In the genomic region with DNA sequence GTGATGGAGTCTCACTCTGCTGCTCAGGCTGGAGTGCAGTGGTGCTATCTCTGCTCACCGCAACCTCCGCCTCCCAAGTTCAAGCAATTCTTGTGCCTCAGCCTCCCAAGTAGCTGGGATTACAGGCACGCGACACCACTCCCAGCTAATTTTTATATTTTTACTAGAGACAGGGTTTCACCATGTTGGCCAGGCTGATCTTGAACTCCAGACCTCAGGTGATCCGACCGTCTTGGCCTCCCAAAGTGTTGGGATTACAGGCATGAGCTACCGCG, we compare ENCODE assay signal across 7 cellular contexts.
A peak's percentile ranks its signal among the peaks of the same experiment; 100 is the strongest.
DNase-seq lines count a peak whose midpoint lies in the region; ATAC-seq, FAIRE-seq and TF ChIP-seq lines count a peak whose summit lies in the region.
"Not testable (repeated sequence)": the region's sequence is repeated elsewhere in the genome, so short reads cannot be mapped to it uniquely, and the experiment has no call there.

No MANE protein-coding gene starts in this region.

- not testable (repeated sequence) for TF ChIP-seq CTCF in GM06990 (IDR thresholded peaks at IDR 0.05; ENCODE audit: insufficient read depth, low read length, poor library complexity, severe bottlenecking); OCI-LY3 (IDR thresholded peaks at IDR 0.05; ENCODE audit: low read depth, low read length); K562 (IDR thresholded peaks at IDR 0.05 in 2 of 3, conservative IDR thresholded peaks at IDR 0.05 in 1 of 3; ENCODE audit: insufficient read depth in 2 of 3, low read depth in 1 of 3, low read length in 3 of 3)

- H3K4me3 Mint-ChIP-seq in activated CD4-positive, alpha-beta T cell treated with anti-CD3 and anti-CD28 coated beads, Interleukin-2, amount 10 ng/mL, durations not matched to agents 24 days and 14 days, result peak overlapping the region; percentile 96
- H3K4me3 Mint-ChIP-seq in activated T-helper 2 cell treated with anti-CD3 and anti-CD28 coated beads, Interferon-gamma antibody, Interleukin-2, Interleukin-4, amounts not matched to agents 10 μg/mL and 5 μg/mL and 100 μg/mL, durations not matched to agents 14 hours and 24 hours and 36 hours (ENCODE audit: low read depth), result peak overlapping the region; percentile 97
- peak overlapping the region; percentile 99 for H3K4me3 Mint-ChIP-seq in stimulated activated memory B cell treated with anti-CD40 and anti-IgM and Interleukin-4, amounts not matched to agents 10 μg/mL and 1 μg/mL and 100 μg/mL, for 72 hours

- peak overlapping the region; percentile 0 for H3K4me3 ChIP-seq in GM06990 (replicated peaks; ENCODE audit: low read depth, low read length)
- H3K4me3 ChIP-seq in OCI-LY3 (ENCODE audit: low read length), result peak overlapping the region; percentile 70
- not testable (repeated sequence) for H3K4me3 ChIP-seq in K562
- peak overlapping the region; percentile 56 for H3K4me3 ChIP-seq in mononuclear cell (ENCODE audit: low read length)

- H3K27me3 ChIP-seq in GM06990 (replicated peaks; ENCODE audit: control insufficient read depth, insufficient read depth, low read length); OCI-LY3 (ENCODE audit: low read depth, low read length); K562 (ENCODE audit: control insufficient read depth in 2 of 2, insufficient read depth in 2 of 2, low read length in 2 of 2); mononuclear cell (ENCODE audit: insufficient read depth, low read length): not testable (repeated sequence)

- TF ChIP-seq RAD21 in K562 (CRISPR knock-in tag; conservative IDR thresholded peaks at IDR 0.05 in 1 of 2, IDR thresholded peaks at IDR 0.05 in 1 of 2), result not testable (repeated sequence)

- in situ Hi-C loops in K562 (cut with MboI), result not testable (repeated sequence)

- H3K79me2 ChIP-seq in OCI-LY3 (ENCODE audit: low read length), result peaks cover 21% of the 10 kb centered on the region
- not testable (repeated sequence) for H3K79me2 ChIP-seq in K562 (ENCODE audit: control insufficient read depth, insufficient read depth, low read length)

- POLR2A ChIA-PET in K562 (lab: Yijun Ruan, JAX), result interaction anchor here (1.2 kb wide), 1 partner anchor 10 kb away, joined by 3 read pairs; no protein-coding TSS in a partner anchor

- not testable (repeated sequence) for DNase-seq in GM06990 (ENCODE audit: extremely low read depth, insufficient read length); activated T-helper 2 cell treated with anti-CD3 and anti-CD28 coated beads, Interferon-gamma antibody, Interleukin-2, Interleukin-4, amounts not matched to agents 10 μg/mL and 5 μg/mL and 100 μg/mL, durations not matched to agents 14 hours and 24 hours and 36 hours (ENCODE audit: low spot score); K562 (ENCODE audit: extremely low read depth in 1 of 4, low spot score in 3 of 4)
- DNase-seq in activated CD4-positive, alpha-beta T cell treated with anti-CD3 and anti-CD28 coated beads, Interleukin-2, amount 10 ng/mL, durations not matched to agents 24 days and 14 days, result peak; percentile 76

- TF ChIP-seq EP300 in K562 (IDR thresholded peaks at IDR 0.05; ENCODE audit: low read length), result not testable (repeated sequence)

- not testable (repeated sequence) for H3K9me1 ChIP-seq in K562 (ENCODE audit: control insufficient read depth, insufficient read depth, low read length)

- peak overlapping the region; percentile 77; the same call in 1 of the 2 replicates for H3K9ac ChIP-seq in OCI-LY3 (ENCODE audit: low read length)
- not testable (repeated sequence) for H3K9ac ChIP-seq in K562 (ENCODE audit: insufficient read depth in 1 of 2, low read depth in 2 of 2, low read length in 2 of 2)

- H3K4me2 ChIP-seq in OCI-LY3 (ENCODE audit: low read length), result peak overlapping the region; percentile 73
- H3K4me2 ChIP-seq in K562 (ENCODE audit: insufficient read depth, low read length), result not testable (repeated sequence)

- intact Hi-C loops in activated CD4-positive, alpha-beta T cell treated with anti-CD3 and anti-CD28 coated beads, Interleukin-2, amount 10 ng/mL, durations not matched to agents 24 days and 14 days (cut with micrococcal nuclease), result loop anchor here (2.0 to 5.0 kb wide), 3 partner anchors 595 to 1490 kb away; a partner anchor contains a TSS
- intact Hi-C loops in activated T-helper 2 cell treated with anti-CD3 and anti-CD28 coated beads, Interferon-gamma antibody, Interleukin-2, Interleukin-4, amounts not matched to agents 10 μg/mL and 5 μg/mL and 100 μg/mL, durations not matched to agents 14 hours and 24 hours and 36 hours (cut with micrococcal nuclease), result loop anchor here (2.0 to 10.0 kb wide), 6 partner anchors 59 to 1000 kb away; a partner anchor contains a TSS
- intact Hi-C loops in K562 (cut with micrococcal nuclease), result loop anchor here (5.0 to 10.0 kb wide), 2 partner anchors 90 to 157 kb away; no protein-coding TSS in a partner anchor

- H3K9me3 Mint-ChIP-seq in activated CD4-positive, alpha-beta T cell treated with anti-CD3 and anti-CD28 coated beads, Interleukin-2, amount 10 ng/mL, durations not matched to agents 24 days and 14 days; activated T-helper 2 cell treated with anti-CD3 and anti-CD28 coated beads, Interferon-gamma antibody, Interleukin-2, Interleukin-4, amounts not matched to agents 10 μg/mL and 5 μg/mL and 100 μg/mL, durations not matched to agents 14 hours and 24 hours and 36 hours; stimulated activated memory B cell treated with anti-CD40 and anti-IgM and Interleukin-4, amounts not matched to agents 10 μg/mL and 1 μg/mL and 100 μg/mL, for 72 hours: not testable (repeated sequence)

- peak overlapping the region; percentile 98 for H3K27ac Mint-ChIP-seq in activated CD4-positive, alpha-beta T cell treated with anti-CD3 and anti-CD28 coated beads, Interleukin-2, amount 10 ng/mL, durations not matched to agents 24 days and 14 days
- H3K27ac Mint-ChIP-seq in activated T-helper 2 cell treated with anti-CD3 and anti-CD28 coated beads, Interferon-gamma antibody, Interleukin-2, Interleukin-4, amounts not matched to agents 10 μg/mL and 5 μg/mL and 100 μg/mL, durations not matched to agents 14 hours and 24 hours and 36 hours, result peak overlapping the region; percentile 96
- H3K27ac Mint-ChIP-seq in stimulated activated memory B cell treated with anti-CD40 and anti-IgM and Interleukin-4, amounts not matched to agents 10 μg/mL and 1 μg/mL and 100 μg/mL, for 72 hours, result peak overlapping the region; percentile 100

- not testable (repeated sequence) for BruUV-seq in K562 (replicated peaks; lab: Mats Ljungman, UMichigan)

- peaks cover 60% of the 10 kb centered on the region for H3K4me1 ChIP-seq in OCI-LY3 (ENCODE audit: low read length)
- peaks cover 3 to 25% of the 10 kb centered on the region in 2 experiments; a peak in 4 of 5 replicates for H3K4me1 ChIP-seq in K562 (replicated peaks in 1 of 2; ENCODE audit: control insufficient read depth in 2 of 2, insufficient read depth in 2 of 2, low read length in 2 of 2)
- H3K4me1 ChIP-seq in mononuclear cell (ENCODE audit: insufficient read depth, low read length), result peaks cover 77% of the 10 kb centered on the region

- H3K36me3 Mint-ChIP-seq in activated CD4-positive, alpha-beta T cell treated with anti-CD3 and anti-CD28 coated beads, Interleukin-2, amount 10 ng/mL, durations not matched to agents 24 days and 14 days (ENCODE audit: low read depth), result peaks cover 71% of the 10 kb centered on the region
- peaks cover 74% of the 10 kb centered on the region for H3K36me3 Mint-ChIP-seq in activated T-helper 2 cell treated with anti-CD3 and anti-CD28 coated beads, Interferon-gamma antibody, Interleukin-2, Interleukin-4, amounts not matched to agents 10 μg/mL and 5 μg/mL and 100 μg/mL, durations not matched to agents 14 hours and 24 hours and 36 hours (ENCODE audit: low read depth)
- H3K36me3 Mint-ChIP-seq in stimulated activated memory B cell treated with anti-CD40 and anti-IgM and Interleukin-4, amounts not matched to agents 10 μg/mL and 1 μg/mL and 100 μg/mL, for 72 hours, result peaks cover 50% of the 10 kb centered on the region

- FAIRE-seq in K562 (lab: Jason Lieb, UNC), result not testable (repeated sequence)

- not testable (repeated sequence) for H3K9me3 ChIP-seq in OCI-LY3 (ENCODE audit: insufficient read depth, low read length); K562 (replicated peaks; ENCODE audit: control insufficient read depth, insufficient read depth, low read depth, low read length); mononuclear cell (ENCODE audit: low read depth, low read length)

- peaks cover 50% of the 10 kb centered on the region for H3K4me1 Mint-ChIP-seq in activated CD4-positive, alpha-beta T cell treated with anti-CD3 and anti-CD28 coated beads, Interleukin-2, amount 10 ng/mL, durations not matched to agents 24 days and 14 days
- H3K4me1 Mint-ChIP-seq in activated T-helper 2 cell treated with anti-CD3 and anti-CD28 coated beads, Interferon-gamma antibody, Interleukin-2, Interleukin-4, amounts not matched to agents 10 μg/mL and 5 μg/mL and 100 μg/mL, durations not matched to agents 14 hours and 24 hours and 36 hours (ENCODE audit: low read depth), result peaks cover 57% of the 10 kb centered on the region
- peaks cover 57% of the 10 kb centered on the region for H3K4me1 Mint-ChIP-seq in stimulated activated memory B cell treated with anti-CD40 and anti-IgM and Interleukin-4, amounts not matched to agents 10 μg/mL and 1 μg/mL and 100 μg/mL, for 72 hours

- not testable (repeated sequence) for H3K27me3 Mint-ChIP-seq in activated CD4-positive, alpha-beta T cell treated with anti-CD3 and anti-CD28 coated beads, Interleukin-2, amount 10 ng/mL, durations not matched to agents 24 days and 14 days; activated T-helper 2 cell treated with anti-CD3 and anti-CD28 coated beads, Interferon-gamma antibody, Interleukin-2, Interleukin-4, amounts not matched to agents 10 μg/mL and 5 μg/mL and 100 μg/mL, durations not matched to agents 14 hours and 24 hours and 36 hours (ENCODE audit: low read depth); stimulated activated memory B cell treated with anti-CD40 and anti-IgM and Interleukin-4, amounts not matched to agents 10 μg/mL and 1 μg/mL and 100 μg/mL, for 72 hours

- not testable (repeated sequence) for H2AFZ ChIP-seq in OCI-LY3 (ENCODE audit: low read depth, low read length); K562 (ENCODE audit: low read depth, low read length)

- not testable (repeated sequence) for H3K36me3 ChIP-seq in GM06990 (ENCODE audit: control insufficient read depth, insufficient read depth, low read length); OCI-LY3 (replicated peaks; ENCODE audit: low read depth, low read length); K562 (ENCODE audit: control insufficient read depth, insufficient read depth, low read length)

- not testable (repeated sequence) for ATAC-seq in K562; stimulated activated memory B cell treated with anti-CD40 and anti-IgM and Interleukin-4, amounts not matched to agents 10 μg/mL and 1 μg/mL and 100 μg/mL, for 72 hours

- not testable (repeated sequence) for H4K20me1 ChIP-seq in OCI-LY3 (ENCODE audit: insufficient read depth, low read length); K562 (replicated peaks; ENCODE audit: control insufficient read depth, insufficient read depth, low read length)

- peak overlapping the region; percentile 92 for H3K27ac ChIP-seq in OCI-LY3 (ENCODE audit: low read length)
- not testable (repeated sequence) for H3K27ac ChIP-seq in K562 (ENCODE audit: extremely low read depth, low read depth, low read length)

- TF ChIP-seq POLR2A in K562 (conservative IDR thresholded peaks at IDR 0.05), result not testable (repeated sequence)

- 73% methylated on average over 8 of the region's 8 CpGs for WGBS in K562 (ENCODE audit: insufficient coverage, low coverage, missing lambda C conversion rate)

- CTCF ChIA-PET in K562 (lab: Yijun Ruan, JAX; ENCODE audit: low intra/inter-chr PET ratio), result not testable (repeated sequence)
